ENCODE assay signal across 12 cellular contexts in genomic region chr18:24063121-24063731, GRCh38. TPM values are rescaled to one million over a fixed set of nuclear protein-coding genes. Genes with fewer than 3 reads are reported as not detected.
DNase-seq lines count a peak whose midpoint lies in the region; TF ChIP-seq lines count a peak whose summit lies in the region.
"Had no signal": no experiment of that assay in that cellular context is flagged by ENCODE, and none has a peak within 500 bp of the region (broad histone marks: within the 10 kb centered on the region; RNA-seq: fewer than 3 reads in every experiment).

No MANE protein-coding gene starts in this region.

- POLR2A ChIA-PET in SK-N-SH (lab: Yijun Ruan, JAX): no interaction called here

- H3K27me3 Mint-ChIP-seq in activated naive CD4-positive, alpha-beta T cell treated with anti-CD3 and anti-CD28 coated beads for 36 hours (ENCODE audit: low read depth): no peaks in the 10 kb centered on the region
- no peaks in the 10 kb centered on the region for H3K27me3 Mint-ChIP-seq in endothelial cell (ENCODE audit: unreplicated experiment)

- CTCF ChIA-PET in activated naive CD4-positive, alpha-beta T cell treated with anti-CD3 and anti-CD28 coated beads for 36 hours (lab: Charles Lee): no interaction called here
- CTCF ChIA-PET in SK-N-SH (lab: Yijun Ruan, JAX): no interaction called here

- H3K9me2 ChIP-seq in SK-N-SH: no peaks in the 10 kb centered on the region

- no peaks in the 10 kb centered on the region for H3K27me3 ChIP-seq in SK-N-SH (ENCODE audit: insufficient read depth)
- no peaks in the 10 kb centered on the region for H3K27me3 ChIP-seq in subcutaneous abdominal adipose tissue (ENCODE audit: control insufficient read depth in 5 of 5, insufficient read depth in 4 of 5, low read length in 5 of 5)
- H3K27me3 ChIP-seq: BLaER1 had no signal

- no peaks in the 10 kb centered on the region for H3K9me3 Mint-ChIP-seq in activated naive CD4-positive, alpha-beta T cell treated with anti-CD3 and anti-CD28 coated beads for 36 hours
- H3K9me3 Mint-ChIP-seq in endothelial cell (ENCODE audit: unreplicated experiment): no peaks in the 10 kb centered on the region

- peaks cover 8 to 11% of the 10 kb centered on the region in 2 experiments for H3K4me1 ChIP-seq in SK-N-SH (ENCODE audit: control insufficient read depth in 1 of 2, insufficient read depth in 2 of 2, low read depth in 1 of 2, low read length in 1 of 2)
- H3K4me1 ChIP-seq in subcutaneous abdominal adipose tissue (ENCODE audit: control insufficient read depth in 5 of 5, insufficient read depth in 5 of 5, low read length in 5 of 5): peaks cover 0 to 46% (median 13%) of the 10 kb centered on the region in 5 donors

- peaks cover 53% of the 10 kb centered on the region for H3K4me1 Mint-ChIP-seq in activated naive CD4-positive, alpha-beta T cell treated with anti-CD3 and anti-CD28 coated beads for 36 hours (ENCODE audit: low read depth)
- no peaks in the 10 kb centered on the region for H3K4me1 Mint-ChIP-seq in endothelial cell (ENCODE audit: unreplicated experiment)

- peak; percentile 47 for DNase-seq in activated naive CD4-positive, alpha-beta T cell treated with anti-CD3 and anti-CD28 coated beads for 36 hours
- DNase-seq in activated naive CD4-positive, alpha-beta T cell (lab: John Stamatoyannopoulos, UW): no peak
- DNase-seq in SK-N-SH (no peak), fibroblast of pulmonary artery (ENCODE audit: low read depth) (peak; percentile 16), endothelial cell (ENCODE audit: low spot score) (no peak), NCI-H187 treated with DMSO at 0.1 percent for 48 hours (lab: John Stamatoyannopoulos, UW) (no peak), iPS-NIHi7 (ENCODE audit: extremely low spot score) (no peak)
- DNase-seq: activated gamma-delta T cell treated with Interleukin-2 at 50 U/mL for 16 hours, GOT3 had no signal

- H3K36me3 ChIP-seq in SK-N-SH (replicated peaks in 1 of 2; ENCODE audit: control insufficient read depth in 1 of 2, insufficient read depth in 2 of 2, low read length in 1 of 2) (peaks cover 0 to 4% of the 10 kb centered on the region in 2 experiments), subcutaneous abdominal adipose tissue (ENCODE audit: control insufficient read depth in 5 of 5, insufficient read depth in 5 of 5, low read length in 5 of 5) (peaks cover 0 to 14% (median 6%) of the 10 kb centered on the region in 5 donors)

- H3K79me2 ChIP-seq in SK-N-SH (ENCODE audit: insufficient read depth): peaks cover 18% of the 10 kb centered on the region

- H2AFZ ChIP-seq in SK-N-SH (ENCODE audit: low read depth): no peak overlapping the region

- H3K4me3 Mint-ChIP-seq in activated naive CD4-positive, alpha-beta T cell treated with anti-CD3 and anti-CD28 coated beads for 36 hours: no peak overlapping the region
- no peak overlapping the region for H3K4me3 Mint-ChIP-seq in endothelial cell (ENCODE audit: unreplicated experiment)

- H3K9me3 ChIP-seq in SK-N-SH (no peaks in the 10 kb centered on the region), subcutaneous abdominal adipose tissue (ENCODE audit: control insufficient read depth in 5 of 5, low read length in 5 of 5) (no peaks in the 10 kb centered on the region)
- H3K9me3 ChIP-seq: BLaER1 had no signal

- no peak for TF ChIP-seq EP300 in SK-N-SH (IDR thresholded peaks at IDR 0.05; ENCODE audit: borderline replicate concordance in 1 of 2, low read depth in 1 of 2, low read length in 1 of 2)

- H4K20me1 ChIP-seq in SK-N-SH (ENCODE audit: insufficient read depth): no peaks in the 10 kb centered on the region

- no peak for TF ChIP-seq RAD21 in SK-N-SH (IDR thresholded peaks at IDR 0.05; ENCODE audit: low read length)

- peaks cover 10% of the 10 kb centered on the region for H3K36me3 Mint-ChIP-seq in activated naive CD4-positive, alpha-beta T cell treated with anti-CD3 and anti-CD28 coated beads for 36 hours (ENCODE audit: low read depth)
- no peaks in the 10 kb centered on the region for H3K36me3 Mint-ChIP-seq in endothelial cell (ENCODE audit: low read depth, unreplicated experiment)

- TF ChIP-seq CTCF in SK-N-SH (IDR thresholded peaks at IDR 0.05) (no peak), fibroblast of pulmonary artery (IDR thresholded peaks at IDR 0.05; ENCODE audit: low read length, missing control alignments) (no peak), endothelial cell (IDR thresholded peaks at IDR 0.05; ENCODE audit: unreplicated experiment) (no peak)

- H3K4me3 ChIP-seq in SK-N-SH (ENCODE audit: low read depth in 2 of 2, low read length in 1 of 2) (no peak overlapping the region), fibroblast of pulmonary artery (replicated peaks; ENCODE audit: low read depth, low read length) (no peak overlapping the region), subcutaneous abdominal adipose tissue (ENCODE audit: low read depth in 1 of 5, low read length in 5 of 5) (no peak overlapping the region)
- H3K4me3 ChIP-seq: BLaER1 had no signal

- H3K4me2 ChIP-seq in SK-N-SH: no peak overlapping the region
- H3K4me2 ChIP-seq: BLaER1, KMS-11 had no signal

- peak overlapping the region in 1 of 2 experiments; percentile 14; a peak in 1 of 4 replicates for H3K27ac ChIP-seq in SK-N-SH (ENCODE audit: low read depth in 2 of 2, low read length in 1 of 2)
- peak overlapping the region; percentile 71 for H3K27ac ChIP-seq in subcutaneous abdominal adipose tissue (ENCODE audit: low read depth, low read length)
- H3K27ac ChIP-seq: BLaER1, KMS-11 had no signal

- no peak overlapping the region for H3K9ac ChIP-seq in SK-N-SH
- H3K9ac ChIP-seq in subcutaneous abdominal adipose tissue (ENCODE audit: low read length in 5 of 5): peak overlapping the region in 1 of 5 donors; percentile 63
- H3K9ac ChIP-seq: BLaER1, KMS-11 had no signal

- intact Hi-C loops in activated naive CD4-positive, alpha-beta T cell treated with anti-CD3 and anti-CD28 coated beads for 36 hours (cut with micrococcal nuclease): loop anchor here (1.0 to 5.0 kb wide), 5 partner anchors 8 to 304 kb away; no protein-coding TSS in a partner anchor

- 81% methylated on average over 4 of the region's 4 CpGs for WGBS in SK-N-SH (ENCODE audit: low lambda C conversion rate)

- peaks cover 20% of the 10 kb centered on the region for H3F3A ChIP-seq in SK-N-SH (replicated peaks; ENCODE audit: insufficient read depth)

- H3K27ac Mint-ChIP-seq in activated naive CD4-positive, alpha-beta T cell treated with anti-CD3 and anti-CD28 coated beads for 36 hours: peak overlapping the region; percentile 7
- H3K27ac Mint-ChIP-seq in endothelial cell (ENCODE audit: unreplicated experiment): no peak overlapping the region

TF ChIP-seq in SK-N-SH, 30 proteins besides CTCF, POLR2A, EP300 and RAD21 (continues in another document):
- TF ChIP-seq ZBTB33 (IDR thresholded peaks at IDR 0.05; ENCODE audit: borderline replicate concordance, low read depth) (no peak), YY1 (IDR thresholded peaks at IDR 0.05; ENCODE audit: low read depth) (no peak), FOSL2 (IDR thresholded peaks at IDR 0.05; ENCODE audit: borderline replicate concordance, low read depth) (peak; percentile 50; the same call in 1 of the 2 replicates), REST (IDR thresholded peaks at IDR 0.05; ENCODE audit: low read depth, low read length) (no peak), SIN3A (IDR thresholded peaks at IDR 0.05; ENCODE audit: borderline replicate concordance, low read depth, low read length) (no peak)

RNA-seq across cellular contexts. Expression of gene TTC39C, which starts 48.7 kb away (rescaled TPM):
- total RNA-seq in activated naive CD4-positive, alpha-beta T cell treated with anti-CD3 and anti-CD28 coated beads for 36 hours: 10 to 100 TPM; 39.9 to 44.2 TPM
- polyA plus RNA-seq in SK-N-SH (2012; rRNA removed): 8.6 and 9.8 TPM in 2 replicates
- polyA plus RNA-seq in SK-N-SH (2012; cell fraction: cytosol; rRNA removed): 10.4 and 13.6 TPM in 2 replicates
- polyA plus RNA-seq in SK-N-SH (2012; cell fraction: nucleus; rRNA removed): 14.1 and 16.2 TPM in 2 replicates
- 14.3 TPM for total RNA-seq in endothelial cell (ENCODE audit: unreplicated experiment)

Comparison
In these comparisons a context has a peak if more than half of its experiments do, and no peak if none do; other contexts are left out.
1. DNase-seq: peak in activated naive CD4-positive, alpha-beta T cell treated with anti-CD3 and anti-CD28 coated beads for 36 hours (single experiment) and fibroblast of pulmonary artery (single experiment); none in activated naive CD4-positive, alpha-beta T cell (0 of 4), SK-N-SH (single experiment), endothelial cell (single experiment), NCI-H187 treated with DMSO at 0.1 percent for 48 hours (single experiment) and iPS-NIHi7 (single experiment).